ENCODE assay signal across 21 cellular contexts in genomic region chr3:157581331-157581730, GRCh38.
"Had no signal": no experiment of that assay in that cellular context is flagged by ENCODE, and none has a peak within 500 bp of the region (broad histone marks: within the 10 kb centered on the region; RNA-seq: fewer than 3 reads in every experiment).

No MANE protein-coding gene starts in this region.

- DNase-seq: activated B cell treated with CpG ODN at 0.5 μM for 24 hours; activated CD4-positive, alpha-beta T cell treated with anti-CD3 and anti-CD28 coated beads for 36 hours; activated CD4-positive, alpha-beta T cell treated with anti-CD3 and anti-CD28 coated beads, Interleukin-2, amount 50 U/mL, for 4 hours; activated CD8-positive, alpha-beta memory T cell treated with anti-CD3 and anti-CD28 coated beads for 24 hours; activated CD8-positive, alpha-beta memory T cell treated with anti-CD3 and anti-CD28 coated beads, Interleukin-2, amount 50 U/mL, for 4 hours; activated naive CD4-positive, alpha-beta T cell; activated T-cell treated with anti-CD3 and anti-CD28 coated beads, Interleukin-2, amount 50 U/mL, for 24 hours; effector CD8-positive, alpha-beta T cell; left lung; naive thymus-derived CD4-positive, alpha-beta T cell; occipital lobe; posterior cingulate gyrus; right lobe of liver; small intestine; stimulated activated CD4-positive, alpha-beta T cell treated with anti-CD3 and anti-CD28 coated beads, Interleukin-15, amount 100 ng/mL, for 24 hours; stimulated activated naive B cell treated with anti-CD40 and anti-IgM and Interleukin-4, amounts not matched to agents 10 μg/mL and 1 μg/mL and 100 μg/mL, for 72 hours; T-helper 1 cell; transverse colon had no signal

- ATAC-seq: activated CD4-positive, alpha-beta T cell treated with anti-CD3 and anti-CD28 coated beads for 36 hours; activated T-helper 17 cell treated with anti-CD3 and anti-CD28 coated beads, Interleukin-2, amount 50 U/mL, for 72 hours; left lung; naive thymus-derived CD4-positive, alpha-beta T cell; right lobe of liver; stimulated activated naive B cell treated with anti-CD40 and anti-IgM and Interleukin-4, amounts not matched to agents 10 μg/mL and 1 μg/mL and 100 μg/mL, for 72 hours had no signal

- H3K4me3 ChIP-seq: cardiac muscle cell, left lung, lung, right lobe of liver, transverse colon had no signal
